Comparison of ENCODE assay signal across 8 cellular contexts in the genomic region with DNA sequence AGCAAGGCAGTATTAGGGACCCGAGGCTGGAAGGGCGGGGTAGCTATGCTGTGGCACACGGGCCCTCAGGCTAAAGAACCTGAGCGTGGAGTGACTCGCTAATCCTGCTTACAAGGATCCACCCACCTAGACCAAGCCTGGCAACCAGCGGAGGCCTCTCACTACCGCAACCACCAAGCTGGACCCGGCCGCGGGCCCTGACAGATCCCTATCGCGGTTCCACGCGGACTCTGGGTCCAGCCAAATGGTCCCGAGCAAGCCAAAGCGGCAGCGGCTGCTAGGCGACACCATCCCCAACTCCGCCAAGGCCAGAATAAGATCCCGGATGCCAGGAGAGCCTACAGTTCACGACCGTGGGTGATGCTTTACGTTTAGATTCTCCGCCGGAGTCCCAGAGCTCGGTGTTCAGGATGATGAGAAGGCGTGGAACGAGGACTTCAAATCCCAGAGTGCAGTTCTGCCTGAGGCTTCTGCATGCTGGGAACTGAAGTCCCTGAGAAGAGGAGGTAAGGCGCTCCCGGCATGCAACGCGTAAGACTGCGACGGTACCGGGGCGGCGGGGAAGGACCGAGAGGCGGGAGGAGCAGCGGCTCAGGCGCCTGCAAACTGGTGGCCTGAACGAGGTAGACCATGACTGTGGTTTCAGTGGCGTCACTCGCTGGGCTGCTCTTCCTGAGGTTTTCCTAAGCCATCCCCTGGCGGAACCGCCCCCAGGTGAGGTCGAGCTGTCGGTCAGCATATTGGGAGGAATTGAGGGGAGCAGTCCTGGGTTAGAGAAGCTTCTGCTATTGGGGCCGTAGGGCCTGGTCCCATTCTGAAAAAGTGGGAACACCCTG. TPM values are rescaled to one million over a fixed set of nuclear protein-coding genes. Genes with fewer than 3 reads are reported as not detected.
DNase-seq lines count a peak whose midpoint lies in the region; ATAC-seq and TF ChIP-seq lines count a peak whose summit lies in the region.

A gene with protein sequence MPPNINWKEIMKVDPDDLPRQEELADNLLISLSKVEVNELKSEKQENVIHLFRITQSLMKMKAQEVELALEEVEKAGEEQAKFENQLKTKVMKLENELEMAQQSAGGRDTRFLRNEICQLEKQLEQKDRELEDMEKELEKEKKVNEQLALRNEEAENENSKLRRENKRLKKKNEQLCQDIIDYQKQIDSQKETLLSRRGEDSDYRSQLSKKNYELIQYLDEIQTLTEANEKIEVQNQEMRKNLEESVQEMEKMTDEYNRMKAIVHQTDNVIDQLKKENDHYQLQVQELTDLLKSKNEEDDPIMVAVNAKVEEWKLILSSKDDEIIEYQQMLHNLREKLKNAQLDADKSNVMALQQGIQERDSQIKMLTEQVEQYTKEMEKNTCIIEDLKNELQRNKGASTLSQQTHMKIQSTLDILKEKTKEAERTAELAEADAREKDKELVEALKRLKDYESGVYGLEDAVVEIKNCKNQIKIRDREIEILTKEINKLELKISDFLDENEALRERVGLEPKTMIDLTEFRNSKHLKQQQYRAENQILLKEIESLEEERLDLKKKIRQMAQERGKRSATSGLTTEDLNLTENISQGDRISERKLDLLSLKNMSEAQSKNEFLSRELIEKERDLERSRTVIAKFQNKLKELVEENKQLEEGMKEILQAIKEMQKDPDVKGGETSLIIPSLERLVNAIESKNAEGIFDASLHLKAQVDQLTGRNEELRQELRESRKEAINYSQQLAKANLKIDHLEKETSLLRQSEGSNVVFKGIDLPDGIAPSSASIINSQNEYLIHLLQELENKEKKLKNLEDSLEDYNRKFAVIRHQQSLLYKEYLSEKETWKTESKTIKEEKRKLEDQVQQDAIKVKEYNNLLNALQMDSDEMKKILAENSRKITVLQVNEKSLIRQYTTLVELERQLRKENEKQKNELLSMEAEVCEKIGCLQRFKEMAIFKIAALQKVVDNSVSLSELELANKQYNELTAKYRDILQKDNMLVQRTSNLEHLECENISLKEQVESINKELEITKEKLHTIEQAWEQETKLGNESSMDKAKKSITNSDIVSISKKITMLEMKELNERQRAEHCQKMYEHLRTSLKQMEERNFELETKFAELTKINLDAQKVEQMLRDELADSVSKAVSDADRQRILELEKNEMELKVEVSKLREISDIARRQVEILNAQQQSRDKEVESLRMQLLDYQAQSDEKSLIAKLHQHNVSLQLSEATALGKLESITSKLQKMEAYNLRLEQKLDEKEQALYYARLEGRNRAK (N-terminal part only) (minus strand): TSS at position 315 of the 836 bp plus-strand sequence. CDS start 781 bp downstream, outside the sequence.
A gene (plus strand): TSS at position 534 of the 836 bp plus-strand sequence. CDS start 6,009 bp downstream, outside the sequence.

- H3K27ac Mint-ChIP-seq in activated naive CD8-positive, alpha-beta T cell treated with anti-CD3 and anti-CD28 coated beads for 36 hours = peak within 1 kb of the TSS; percentile 95
- H3K27ac Mint-ChIP-seq in glutamatergic neuron (ENCODE audit: unreplicated experiment) = no peak within 1 kb of the TSS

- DNase-seq in NCI-H1105 (lab: John Stamatoyannopoulos, UW) = peak; percentile 98
- peak; percentile 80 for DNase-seq in SKM-1 (lab: John Stamatoyannopoulos, UW; ENCODE audit: unreplicated experiment)
- DNase-seq in activated naive CD8-positive, alpha-beta T cell treated with anti-CD3 and anti-CD28 coated beads for 36 hours = peak; percentile 89
- DNase-seq in glutamatergic neuron = peak; percentile 92
- DNase-seq in omental fat pad (ENCODE audit: low spot score) = peak; percentile 76

- H3K27me3 Mint-ChIP-seq in activated naive CD8-positive, alpha-beta T cell treated with anti-CD3 and anti-CD28 coated beads for 36 hours = no peaks in the 10 kb centered on the region
- H3K27me3 Mint-ChIP-seq in glutamatergic neuron (ENCODE audit: unreplicated experiment) = peaks cover 2% of the 10 kb centered on the region

- no peak within 1 kb of the TSS for H3K27ac ChIP-seq in temporal lobe (ENCODE audit: low read depth, low read length)

- H3K4me3 Mint-ChIP-seq in activated naive CD8-positive, alpha-beta T cell treated with anti-CD3 and anti-CD28 coated beads for 36 hours = peak within 1 kb of the TSS; percentile 94
- peak within 1 kb of the TSS; percentile 99 for H3K4me3 Mint-ChIP-seq in glutamatergic neuron (ENCODE audit: unreplicated experiment)

- ATAC-seq in HG02642 (IDR thresholded peaks at IDR 0.05; ENCODE audit: poor library complexity, unreplicated experiment) (peak; percentile 97), omental fat pad (ENCODE audit: low FRiP score) (peak; percentile 100)

- peaks cover 17% of the 10 kb centered on the region for H3K36me3 Mint-ChIP-seq in activated naive CD8-positive, alpha-beta T cell treated with anti-CD3 and anti-CD28 coated beads for 36 hours
- H3K36me3 Mint-ChIP-seq in glutamatergic neuron (ENCODE audit: unreplicated experiment) = no peaks in the 10 kb centered on the region

- TF ChIP-seq CTCF in glutamatergic neuron (IDR thresholded peaks at IDR 0.05; ENCODE audit: partially characterized antibody, unreplicated experiment) (no peak), omental fat pad (IDR thresholded peaks at IDR 0.05) (no peak)

- no peaks in the 10 kb centered on the region for H3K9me3 Mint-ChIP-seq in activated naive CD8-positive, alpha-beta T cell treated with anti-CD3 and anti-CD28 coated beads for 36 hours
- H3K9me3 Mint-ChIP-seq in glutamatergic neuron (ENCODE audit: unreplicated experiment) = peaks cover 3% of the 10 kb centered on the region

- H3K4me1 Mint-ChIP-seq in activated naive CD8-positive, alpha-beta T cell treated with anti-CD3 and anti-CD28 coated beads for 36 hours = peaks cover 35% of the 10 kb centered on the region
- H3K4me1 Mint-ChIP-seq in glutamatergic neuron (ENCODE audit: low read depth, unreplicated experiment) = peaks cover 7% of the 10 kb centered on the region

- peak; percentile 31 for TF ChIP-seq POLR2A in GM10847 (IDR thresholded peaks at IDR 0.05; ENCODE audit: extremely low read depth, insufficient read length)

RNA-seq across cellular contexts. Expression of the first gene that starts in this region (rescaled TPM):
- total RNA-seq in activated naive CD8-positive, alpha-beta T cell treated with anti-CD3 and anti-CD28 coated beads for 36 hours = 10 to 100 TPM; 13.3 TPM
- total RNA-seq in glutamatergic neuron (ENCODE audit: unreplicated experiment) (24.1 TPM), omental fat pad (10 to 100 TPM; 11.3 to 18.9 (median 14.7) TPM), temporal lobe (36.9 TPM)

RNA-seq across cellular contexts. Expression of the second gene that starts in this region (rescaled TPM):
- 1 to 10 TPM; 4.7 to 4.9 TPM for total RNA-seq in activated naive CD8-positive, alpha-beta T cell treated with anti-CD3 and anti-CD28 coated beads for 36 hours
- total RNA-seq in glutamatergic neuron (ENCODE audit: unreplicated experiment) (12.5 TPM), omental fat pad (10 to 100 TPM; 10.2 to 22.0 (median 19.1) TPM), temporal lobe (15.0 TPM)
